ENCODE assay signal across 8 cellular contexts in the genomic region with DNA sequence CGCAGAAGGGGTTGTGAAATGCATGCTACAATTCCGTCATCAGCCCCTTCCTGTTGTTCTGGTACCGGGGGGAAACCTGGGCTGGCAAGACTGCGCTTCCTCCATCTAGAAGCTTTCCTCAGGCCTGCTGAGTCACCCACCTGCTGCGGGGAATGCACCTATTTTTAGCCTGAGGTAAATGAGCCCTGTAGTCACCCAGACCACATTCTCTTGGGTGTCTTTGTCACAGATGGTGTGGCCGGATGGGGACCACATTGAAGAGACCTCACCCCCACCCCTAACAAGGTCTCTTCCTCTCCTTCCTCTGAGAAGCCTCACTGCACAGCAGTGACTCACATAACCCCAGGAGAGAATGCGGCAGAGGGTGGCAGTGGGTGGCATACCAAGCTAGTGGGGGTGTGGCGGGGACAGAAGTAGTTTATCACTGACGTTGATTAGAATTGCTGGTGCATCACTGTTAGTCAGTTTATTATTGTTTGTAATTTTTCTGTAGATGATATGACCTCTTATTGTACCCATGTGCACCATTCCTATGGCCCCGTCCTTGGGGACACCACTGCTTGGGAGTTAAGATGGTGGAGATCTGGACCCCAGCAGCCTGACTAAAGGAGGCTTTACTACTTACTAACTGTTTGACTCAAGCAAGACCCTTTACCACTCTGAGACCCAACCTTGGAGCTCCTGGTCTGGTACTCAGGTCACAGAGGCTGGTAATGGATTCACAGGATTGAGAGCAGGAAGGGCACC.
DNase-seq lines count a peak whose midpoint lies in the region; ATAC-seq and TF ChIP-seq lines count a peak whose summit lies in the region.

No MANE protein-coding gene starts in this region.

- H3K36me3 Mint-ChIP-seq in CD8-positive, alpha-beta T cell, result no peaks in the 10 kb centered on the region
- no peaks in the 10 kb centered on the region for H3K36me3 Mint-ChIP-seq in dendritic cell treated with granulocyte-macrophage colony-stimulating factor and Interleukin-4, amounts not matched to agents 40 ng/mL and 50 ng/mL, for 4 days (ENCODE audit: low read depth)

- H3K4me1 Mint-ChIP-seq in CD8-positive, alpha-beta T cell (ENCODE audit: low read depth), result peaks cover 29% of the 10 kb centered on the region
- H3K4me1 Mint-ChIP-seq in dendritic cell treated with granulocyte-macrophage colony-stimulating factor and Interleukin-4, amounts not matched to agents 40 ng/mL and 50 ng/mL, for 4 days (ENCODE audit: low read depth), result peaks cover 65% of the 10 kb centered on the region

- intact Hi-C loops in CD8-positive, alpha-beta T cell (cut with DNase I, micrococcal nuclease), result loop anchor here (1.0 to 10.0 kb wide), 12 partner anchors 58 to 407 kb away; partner anchors contain the start of genes DUSP5 (in 2 of the 2), ADD3 (in 1 of the 2) and MXI1 (in 1 of the 2)
- intact Hi-C loops in dendritic cell treated with granulocyte-macrophage colony-stimulating factor and Interleukin-4, amounts not matched to agents 40 ng/mL and 50 ng/mL, for 4 days (cut with micrococcal nuclease), result loop anchor here (10.0 kb wide), 1 partner anchor 60 kb away; no protein-coding TSS in a partner anchor

- H3K4me3 ChIP-seq in CD8-positive, alpha-beta T cell (ENCODE audit: low read depth, low read length), result no peak overlapping the region

- H3K9me3 Mint-ChIP-seq in CD8-positive, alpha-beta T cell, result no peaks in the 10 kb centered on the region
- no peaks in the 10 kb centered on the region for H3K9me3 Mint-ChIP-seq in dendritic cell treated with granulocyte-macrophage colony-stimulating factor and Interleukin-4, amounts not matched to agents 40 ng/mL and 50 ng/mL, for 4 days

- no peaks in the 10 kb centered on the region for H3K27me3 ChIP-seq in CD8-positive, alpha-beta T cell (ENCODE audit: insufficient read depth, low read length)

- H3K36me3 ChIP-seq in CD8-positive, alpha-beta T cell (ENCODE audit: insufficient read depth, low read length), result no peaks in the 10 kb centered on the region

- peak overlapping the region; percentile 82 for H3K27ac Mint-ChIP-seq in CD8-positive, alpha-beta T cell
- H3K27ac Mint-ChIP-seq in dendritic cell treated with granulocyte-macrophage colony-stimulating factor and Interleukin-4, amounts not matched to agents 40 ng/mL and 50 ng/mL, for 4 days, result peak overlapping the region; percentile 34

- ATAC-seq in CD8-positive, alpha-beta T cell, result peak; percentile 95
- peak; percentile 75 for ATAC-seq in HG03575 (IDR thresholded peaks at IDR 0.05; ENCODE audit: extremely low read depth, insufficient number of reproducible peaks, low FRiP score, unreplicated experiment)

- CTCF ChIA-PET in CD8-positive, alpha-beta T cell (lab: Charles Lee), result interaction anchor here (0.6 to 1.5 kb wide), 3 partner anchors 12 to 132 kb away, joined by 3 to 5 read pairs (median 3); no protein-coding TSS in a partner anchor

- H3K27ac ChIP-seq in CD8-positive, alpha-beta T cell (ENCODE audit: low read depth, low read length), result no peak overlapping the region

- no peak for TF ChIP-seq CTCF in CD8-positive, alpha-beta T cell (IDR thresholded peaks at IDR 0.05)
- no peak for TF ChIP-seq CTCF in GM20000 (IDR thresholded peaks at IDR 0.05; ENCODE audit: extremely low read depth, missing control alignments)

- peaks cover 26% of the 10 kb centered on the region for H3K4me1 ChIP-seq in CD8-positive, alpha-beta T cell (ENCODE audit: insufficient read depth, low read length)

- POLR2A ChIA-PET in CD8-positive, alpha-beta T cell (lab: Charles Lee), result interaction anchor here (1.0 to 1.3 kb wide), 3 partner anchors 9 to 84 kb away, joined by 3 to 4 read pairs (median 3); no protein-coding TSS in a partner anchor

- H3K27me3 Mint-ChIP-seq in CD8-positive, alpha-beta T cell (ENCODE audit: low read depth), result peaks cover 2% of the 10 kb centered on the region
- H3K27me3 Mint-ChIP-seq in dendritic cell treated with granulocyte-macrophage colony-stimulating factor and Interleukin-4, amounts not matched to agents 40 ng/mL and 50 ng/mL, for 4 days, result peaks cover 12% of the 10 kb centered on the region

- DNase-seq in CD8-positive, alpha-beta T cell, result peak; percentile 66 to 94 (median 83)
- DNase-seq in GM20000 (ENCODE audit: low spot score), result peak; percentile 79
- DNase-seq in activated CD4-positive, alpha-beta T cell treated with anti-CD3 and anti-CD28 coated beads for 1 hour, result peak; percentile 83
- peak; percentile 92 for DNase-seq in stimulated activated CD4-positive, alpha-beta T cell treated with anti-CD3 and anti-CD28 coated beads, Interleukin-15, amount 100 ng/mL, for 24 hours
- DNase-seq in NCI-H2196 (lab: John Stamatoyannopoulos, UW; ENCODE audit: unreplicated experiment), result no peak
- no peak for DNase-seq in AG08396 (ENCODE audit: low spot score)

- H3K4me3 Mint-ChIP-seq in CD8-positive, alpha-beta T cell, result peak overlapping the region; percentile 33
- H3K4me3 Mint-ChIP-seq in dendritic cell treated with granulocyte-macrophage colony-stimulating factor and Interleukin-4, amounts not matched to agents 40 ng/mL and 50 ng/mL, for 4 days, result no peak overlapping the region

- no peaks in the 10 kb centered on the region for H3K9me3 ChIP-seq in CD8-positive, alpha-beta T cell (ENCODE audit: low read length)

Comparison
In these comparisons a context has a peak if more than half of its experiments do, and no peak if none do; other contexts are left out.
1. DNase-seq: peak in CD8-positive, alpha-beta T cell (7 of 7), GM20000 (single experiment), activated CD4-positive, alpha-beta T cell treated with anti-CD3 and anti-CD28 coated beads for 1 hour (single experiment) and stimulated activated CD4-positive, alpha-beta T cell treated with anti-CD3 and anti-CD28 coated beads, Interleukin-15, amount 100 ng/mL, for 24 hours (single experiment); none in NCI-H2196 (single experiment) and AG08396 (single experiment).